Comparison of ENCODE assay signal across 8 cellular contexts in the genomic region with DNA sequence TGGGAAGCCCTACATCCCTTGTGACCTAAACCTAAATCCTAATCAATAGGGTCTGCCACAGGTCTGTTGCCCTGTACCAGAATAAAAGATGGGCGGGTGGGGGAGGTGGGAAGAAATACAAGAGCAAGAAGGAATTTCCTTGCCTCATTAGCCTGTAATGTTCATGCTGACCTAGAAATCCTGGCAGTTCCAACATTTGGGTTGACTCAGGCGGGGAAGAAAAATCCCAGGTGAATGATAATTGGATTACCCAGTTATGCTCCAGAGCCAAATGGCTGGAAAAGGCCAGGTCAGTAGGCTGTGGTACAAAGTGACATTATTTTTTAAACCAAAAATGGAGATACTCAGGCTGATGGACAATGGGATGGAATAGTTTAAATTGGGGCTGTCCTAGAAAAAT. TPM values are rescaled to one million over a fixed set of nuclear protein-coding genes. Genes with fewer than 3 reads are reported as not detected.
DNase-seq lines count a peak whose midpoint lies in the region; ATAC-seq and TF ChIP-seq lines count a peak whose summit lies in the region.

No MANE protein-coding gene starts in this region.

- H3K79me2 ChIP-seq in neural progenitor cell (ENCODE audit: low read depth), result peaks cover 62% of the 10 kb centered on the region

- no peak for TF ChIP-seq POLR2A in NB4 (IDR thresholded peaks at IDR 0.05; ENCODE audit: extremely low read depth, insufficient read length)

- H3K4me3 ChIP-seq in NB4 (ENCODE audit: low read depth, low read length), result peak overlapping the region; percentile 88
- H3K4me3 ChIP-seq in dorsolateral prefrontal cortex, result peak overlapping the region; percentile 54 to 96 (median 83)
- H3K4me3 ChIP-seq in neural progenitor cell, result peak overlapping the region; percentile 66

- H3K4me2 ChIP-seq in neural progenitor cell, result peak overlapping the region; percentile 95

- H3K9ac ChIP-seq in neural progenitor cell, result peak overlapping the region; percentile 33

- H3K9me3 ChIP-seq in neural progenitor cell (ENCODE audit: low read depth), result no peaks in the 10 kb centered on the region

- H3K27ac Mint-ChIP-seq in CD14-positive monocyte (peak overlapping the region in 4 of 7 donors; percentile 73 to 96 (median 90)), neural progenitor cell (peak overlapping the region; percentile 15)

- H3F3A ChIP-seq in neural progenitor cell (ENCODE audit: low read depth), result peaks cover 41% of the 10 kb centered on the region

- ATAC-seq in HG02610 (IDR thresholded peaks at IDR 0.05; ENCODE audit: unreplicated experiment) (no peak), GM19395 (IDR thresholded peaks at IDR 0.05; ENCODE audit: unreplicated experiment) (no peak)

- no peak for DNase-seq in CD14-positive monocyte (ENCODE audit: low spot score)
- DNase-seq in NB4 (ENCODE audit: low read depth), result no peak
- DNase-seq in dorsolateral prefrontal cortex, result peak in 1 of 10 donors; percentile 56
- peak; percentile 28 for DNase-seq in neural progenitor cell (ENCODE audit: low spot score)
- no peak for DNase-seq in activated CD4-positive, CD25-positive, alpha-beta regulatory T cell (lab: John Stamatoyannopoulos, UW)
- DNase-seq in NCI-H1048 (lab: John Stamatoyannopoulos, UW), result no peak

- TF ChIP-seq CTCF in CD14-positive monocyte (IDR thresholded peaks at IDR 0.05) (no peak), NB4 (IDR thresholded peaks at IDR 0.05; ENCODE audit: low read depth, low read length) (no peak), dorsolateral prefrontal cortex (IDR thresholded peaks at IDR 0.05 in 54 of 56, conservative IDR thresholded peaks at IDR 0.05 in 2 of 56; ENCODE audit: low read depth in 1 of 56, partially characterized antibody in 56 of 56) (no peak), neural progenitor cell (IDR thresholded peaks at IDR 0.05) (no peak)

- no peaks in the 10 kb centered on the region for H3K36me3 ChIP-seq in neural progenitor cell

- H3K27me3 Mint-ChIP-seq in CD14-positive monocyte (ENCODE audit: low read depth in 3 of 3) (peaks cover 0 to 4% (median 0%) of the 10 kb centered on the region in 3 donors), neural progenitor cell (ENCODE audit: insufficient read depth, low read depth) (peaks cover 2% of the 10 kb centered on the region)

- H3K9me3 Mint-ChIP-seq in CD14-positive monocyte (no peaks in the 10 kb centered on the region), neural progenitor cell (no peaks in the 10 kb centered on the region)

- H3K27me3 ChIP-seq in dorsolateral prefrontal cortex (no peaks in the 10 kb centered on the region), neural progenitor cell (peaks cover 28% of the 10 kb centered on the region)

- peaks cover 32 to 35% of the 10 kb centered on the region in 2 donors for H3K36me3 Mint-ChIP-seq in CD14-positive monocyte
- peaks cover 25% of the 10 kb centered on the region for H3K36me3 Mint-ChIP-seq in neural progenitor cell

- H3K4me1 Mint-ChIP-seq in CD14-positive monocyte, result peaks cover 62% of the 10 kb centered on the region
- H3K4me1 Mint-ChIP-seq in neural progenitor cell, result peaks cover 71% of the 10 kb centered on the region

- H2AFZ ChIP-seq in neural progenitor cell (replicated peaks), result no peak overlapping the region

- intact Hi-C loops in CD14-positive monocyte (cut with micrococcal nuclease) (loop anchor here in 1 of 2 donors (2.0 kb wide), 1 partner anchor 13 kb away; no protein-coding TSS in a partner anchor), dorsolateral prefrontal cortex (cut with DNase I) (loop anchor here in 1 of 2 donors (5.0 kb wide), 2 partner anchors 91 to 124 kb away; a partner anchor contains a TSS)

- H4K20me1 ChIP-seq in neural progenitor cell (ENCODE audit: low read depth), result peaks cover 61% of the 10 kb centered on the region

- H3K4me1 ChIP-seq in neural progenitor cell, result peaks cover 63% of the 10 kb centered on the region

- H3K4me3 Mint-ChIP-seq in CD14-positive monocyte (peak overlapping the region; percentile 96), neural progenitor cell (peak overlapping the region; percentile 92)

- peak overlapping the region; percentile 72 to 99 (median 97) for H3K27ac ChIP-seq in dorsolateral prefrontal cortex
- no peak overlapping the region for H3K27ac ChIP-seq in neural progenitor cell

RNA-seq across cellular contexts. Expression of a gene that starts 27.3 kb away (rescaled TPM):
- not detected for polyA plus RNA-seq in CD14-positive monocyte
- total RNA-seq in dorsolateral prefrontal cortex, result under 1 TPM in 10 of 120 experiments, not detected in 110; 0.35 to 0.76 (median 0.60) TPM
- total RNA-seq in neural progenitor cell (ENCODE audit: low replicate concordance), result not detected in 2 replicates
